2 cellular contexts compared by ENCODE assay signal in genomic region chr10:65269551-65269950, GRCh38.
DNase-seq lines count a peak whose midpoint lies in the region; ATAC-seq and TF ChIP-seq lines count a peak whose summit lies in the region.
"Not testable (repeated sequence)": the region's sequence is repeated elsewhere in the genome, so short reads cannot be mapped to it uniquely, and the experiment has no call there.

No MANE protein-coding gene starts in this region.

- H3K36me3 Mint-ChIP-seq in neural crest cell (ENCODE audit: low read depth), result not testable (repeated sequence)

- H3K9me3 Mint-ChIP-seq in neural crest cell, result not testable (repeated sequence)

- not testable (repeated sequence) for TF ChIP-seq CTCF in neural crest cell (conservative IDR thresholded peaks at IDR 0.05)

- H3K27me3 Mint-ChIP-seq in neural crest cell (ENCODE audit: low read depth), result not testable (repeated sequence)

- DNase-seq in neural crest cell (ENCODE audit: low read depth, low spot score), result not testable (repeated sequence)

- not testable (repeated sequence) for H3K4me1 Mint-ChIP-seq in neural crest cell

- not testable (repeated sequence) for H3K4me3 Mint-ChIP-seq in neural crest cell

- peak overlapping the region; percentile 27 for H3K27ac Mint-ChIP-seq in neural crest cell (ENCODE audit: unreplicated experiment)

- not testable (repeated sequence) for ATAC-seq in SK-N-SH treated with all-trans-retinoic acid at 6 μM for 48 hours

TF ChIP-seq in SK-N-SH treated with all-trans-retinoic acid at 6 μM for 48 hours, 23 proteins besides CTCF, POLR2A, EP300 and RAD21:
- TF ChIP-seq ZC3H10 (CRISPR knock-in tag; IDR thresholded peaks at IDR 0.05), result peak; percentile 54; the same call in 1 of the 2 replicates
- peak; percentile 83 for TF ChIP-seq ISL1 (CRISPR knock-in tag; IDR thresholded peaks at IDR 0.05)
